ENCODE assay signal across 21 cellular contexts in the genomic region with DNA sequence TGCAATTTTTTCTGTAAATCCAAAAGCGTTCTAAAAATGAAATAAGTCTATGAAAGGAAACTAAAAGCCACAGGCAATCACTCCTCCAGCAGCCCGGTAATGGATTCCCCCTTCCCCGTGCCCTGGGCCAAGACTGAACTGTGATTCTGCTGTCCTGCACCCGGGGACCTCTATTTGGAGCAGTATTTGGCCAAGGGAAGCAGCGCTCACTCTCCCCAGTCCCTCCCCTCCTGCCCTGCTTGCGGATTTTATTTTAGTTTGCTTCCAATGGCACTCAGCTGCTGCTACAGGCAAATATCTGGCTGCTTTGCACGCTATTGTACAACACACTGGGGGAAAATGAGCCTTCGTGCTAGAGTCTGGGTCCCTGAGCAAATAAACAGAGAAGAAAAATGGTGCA.
A peak's percentile ranks its signal among the peaks of the same experiment; 100 is the strongest.
DNase-seq lines count a peak whose midpoint lies in the region; ATAC-seq and TF ChIP-seq lines count a peak whose summit lies in the region.
"Had no signal": no experiment of that assay in that cellular context is flagged by ENCODE, and none has a peak within 500 bp of the region (broad histone marks: within the 10 kb centered on the region; RNA-seq: fewer than 3 reads in every experiment).

No MANE protein-coding gene starts in this region.

- H2BK120ac ChIP-seq in mesendoderm (ENCODE audit: low read depth, low read length) = no peak overlapping the region

- ATAC-seq in HG03442 (IDR thresholded peaks at IDR 0.05; ENCODE audit: unreplicated experiment) = no peak
- ATAC-seq: GM12878, Panc1 had no signal

- H3K36me3 ChIP-seq in mesendoderm (ENCODE audit: control insufficient read depth, insufficient read depth, low read length) = no peaks in the 10 kb centered on the region

- H3K56ac ChIP-seq in mesendoderm (ENCODE audit: low read length) = peak overlapping the region; percentile 1

- H3K4ac ChIP-seq in mesendoderm (ENCODE audit: low read depth, low read length) = no peak overlapping the region

- H4K5ac ChIP-seq in mesendoderm (ENCODE audit: low read length) = no peak overlapping the region

- no peaks in the 10 kb centered on the region for H3K79me1 ChIP-seq in mesendoderm (ENCODE audit: low read length)

- H4K8ac ChIP-seq in mesendoderm (ENCODE audit: low read depth, low read length) = no peak overlapping the region

- H3K4me2 ChIP-seq in mesendoderm (ENCODE audit: low read length) = no peak overlapping the region

- H3K9me3 Mint-ChIP-seq in brain (peaks cover 0 to 2% (median 0%) of the 10 kb centered on the region in 5 experiments), type B pancreatic cell (no peaks in the 10 kb centered on the region)

- H3K27me3 ChIP-seq in mesendoderm (ENCODE audit: insufficient read depth, low read length, poor library complexity) = no peaks in the 10 kb centered on the region

- TF ChIP-seq CTCF in brain (conservative IDR thresholded peaks at IDR 0.05) = no peak
- no peak for TF ChIP-seq CTCF in type B pancreatic cell (conservative IDR thresholded peaks at IDR 0.05)

- no peaks in the 10 kb centered on the region for H3K27me3 Mint-ChIP-seq in brain
- peaks cover 18% of the 10 kb centered on the region for H3K27me3 Mint-ChIP-seq in type B pancreatic cell

- no peaks in the 10 kb centered on the region for H3K79me2 ChIP-seq in mesendoderm (ENCODE audit: control insufficient read depth, insufficient read depth, low read length)

- H3K36me3 Mint-ChIP-seq in brain = no peaks in the 10 kb centered on the region
- no peaks in the 10 kb centered on the region for H3K36me3 Mint-ChIP-seq in type B pancreatic cell

- no CpG with 5 or more reads among the region's 8 CpGs for WGBS in mesendoderm (ENCODE audit: extremely low coverage, insufficient coverage, low lambda C conversion rate)

- no peak overlapping the region for H3K18ac ChIP-seq in mesendoderm (ENCODE audit: low read length)

- no peak overlapping the region for H2BK15ac ChIP-seq in mesendoderm (replicated peaks; ENCODE audit: low read depth)

- no peak overlapping the region for H3K9ac ChIP-seq in mesendoderm (ENCODE audit: low read length)

- peaks cover 32% of the 10 kb centered on the region for H3K4me1 Mint-ChIP-seq in brain
- peaks cover 4% of the 10 kb centered on the region for H3K4me1 Mint-ChIP-seq in type B pancreatic cell (ENCODE audit: unreplicated experiment)

- H3K4me1 ChIP-seq in mesendoderm (ENCODE audit: control insufficient read depth, low read depth, low read length) = no peaks in the 10 kb centered on the region

- no peak overlapping the region for H3K4me3 ChIP-seq in mesendoderm (ENCODE audit: low read length)
- H3K4me3 ChIP-seq: GM12878 had no signal

- no peak overlapping the region for H2AK5ac ChIP-seq in mesendoderm (ENCODE audit: low read length)

- no peak overlapping the region for H3K23ac ChIP-seq in mesendoderm (ENCODE audit: low read length)

- peak; percentile 31 for DNase-seq in DMS153 (lab: John Stamatoyannopoulos, UW)
- DNase-seq in DMS153 treated with DMSO at 0.1 percent for 48 hours (lab: John Stamatoyannopoulos, UW; ENCODE audit: unreplicated experiment) = no peak
- no peak for DNase-seq in mesendoderm
- no peak for DNase-seq in type B pancreatic cell (ENCODE audit: extremely low spot score, unreplicated experiment)
- no peak for DNase-seq in OCI-M2 (lab: John Stamatoyannopoulos, UW; ENCODE audit: unreplicated experiment)
- DNase-seq: DMS53, GDM1, NCI-H1048, NCI-H1417, NCI-H1694, NCI-H2029 treated with DMSO at 0.1 percent for 48 hours, NCI-H226, NCI-H510A, NCI-H69, SHP77 had no signal

- peak overlapping the region in 4 of 5 experiments; percentile 1 to 38 (median 25) for H3K27ac Mint-ChIP-seq in brain
- peak overlapping the region; percentile 11 for H3K27ac Mint-ChIP-seq in type B pancreatic cell

- no peak overlapping the region for H3K27ac ChIP-seq in mesendoderm (ENCODE audit: low read depth, low read length)
- H3K27ac ChIP-seq: 22Rv1, RWPE1 had no signal

- H3K4me3 Mint-ChIP-seq in brain (peak overlapping the region; percentile 1 to 18 (median 14)), type B pancreatic cell (no peak overlapping the region)

- no peak overlapping the region for H2BK5ac ChIP-seq in mesendoderm (ENCODE audit: low read length)
